ENCODE assay signal across 1 cellular context in the genomic region with DNA sequence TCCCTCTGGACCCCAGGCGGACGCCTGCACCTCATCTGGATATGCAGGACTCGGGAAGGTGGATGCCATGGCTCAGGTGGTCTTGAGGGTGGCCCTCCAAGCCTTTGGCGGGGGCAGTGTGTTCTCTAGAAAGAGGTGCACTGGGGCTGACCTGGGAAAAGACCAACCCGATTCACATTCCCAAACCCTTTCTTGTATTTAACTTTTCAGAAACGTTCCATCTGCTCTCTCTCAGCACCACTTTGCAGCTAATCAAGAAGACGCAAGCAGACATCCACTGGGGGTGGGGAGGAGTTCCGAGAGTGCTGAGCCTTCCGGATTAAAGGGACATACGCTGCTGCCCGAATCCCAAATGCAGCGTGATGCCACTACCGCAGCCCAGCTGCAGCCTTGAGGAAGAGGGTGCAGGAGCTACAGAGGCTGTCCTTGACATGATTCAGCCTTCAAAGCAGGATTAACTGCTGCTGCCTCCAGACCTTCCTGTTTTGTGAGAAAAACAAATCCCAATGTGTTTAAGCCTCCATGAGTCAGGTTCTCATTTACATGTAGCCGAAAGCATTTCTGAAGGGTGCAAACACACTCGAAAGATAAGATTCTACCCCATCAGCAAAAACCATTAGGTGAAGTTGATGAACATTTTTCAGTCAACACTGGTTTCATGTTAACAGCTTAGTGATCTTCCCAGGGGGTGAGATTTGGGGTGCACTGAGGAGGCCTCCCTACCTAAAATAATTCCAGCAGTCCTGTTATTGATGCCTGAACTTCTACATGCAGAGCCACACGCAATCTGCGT.
A peak's percentile ranks its signal among the peaks of the same experiment; 100 is the strongest.
TF ChIP-seq lines count a peak whose summit lies in the region.

No MANE protein-coding gene starts in this region.

TF ChIP-seq in HepG2, 621 proteins besides CTCF, POLR2A, EP300 and RAD21 (continued from another document):
- TF ChIP-seq, protein P1, sequence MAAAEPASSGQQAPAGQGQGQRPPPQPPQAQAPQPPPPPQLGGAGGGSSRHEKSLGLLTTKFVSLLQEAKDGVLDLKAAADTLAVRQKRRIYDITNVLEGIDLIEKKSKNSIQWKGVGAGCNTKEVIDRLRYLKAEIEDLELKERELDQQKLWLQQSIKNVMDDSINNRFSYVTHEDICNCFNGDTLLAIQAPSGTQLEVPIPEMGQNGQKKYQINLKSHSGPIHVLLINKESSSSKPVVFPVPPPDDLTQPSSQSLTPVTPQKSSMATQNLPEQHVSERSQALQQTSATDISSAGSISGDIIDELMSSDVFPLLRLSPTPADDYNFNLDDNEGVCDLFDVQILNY (CRISPR knock-in tag; conservative IDR thresholded peaks at IDR 0.05) = no peak
- TF ChIP-seq ZNF33B (CRISPR knock-in tag; IDR thresholded peaks at IDR 0.05) (no peak), MAFK (conservative IDR thresholded peaks at IDR 0.05 in 1 of 2, IDR thresholded peaks at IDR 0.05 in 1 of 2; ENCODE audit: low read length in 2 of 2) (peak; percentile 69 to 76; a peak in 3 of 4 replicates), ELF1 (CRISPR knock-in tag; IDR thresholded peaks at IDR 0.05) (no peak), ZNF546 (CRISPR knock-in tag; conservative IDR thresholded peaks at IDR 0.05) (no peak)
